Comparison of ENCODE assay signal across 15 cellular contexts in the genomic region with DNA sequence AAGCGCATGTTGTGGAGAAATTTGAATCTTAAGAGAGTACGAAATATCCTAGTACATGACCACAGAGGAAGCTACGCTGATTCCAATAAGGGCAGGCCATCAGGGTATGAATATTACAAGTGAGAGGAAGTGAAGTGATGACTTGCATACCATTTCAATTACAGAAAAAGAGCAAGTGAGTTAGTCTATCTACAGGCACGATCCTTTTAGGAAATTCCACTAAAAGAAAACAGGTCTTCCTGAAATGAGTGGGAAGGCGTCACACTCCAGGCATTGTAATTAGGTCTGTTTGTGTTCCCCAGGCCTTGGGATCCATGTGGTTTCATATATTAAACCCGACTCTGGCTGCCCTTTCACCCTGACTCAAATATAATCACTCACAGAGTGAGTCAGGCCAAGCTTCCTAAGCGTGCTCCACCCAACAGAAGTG.
DNase-seq lines count a peak whose midpoint lies in the region; ATAC-seq and TF ChIP-seq lines count a peak whose summit lies in the region.
"Had no signal": no experiment of that assay in that cellular context is flagged by ENCODE, and none has a peak within 500 bp of the region (broad histone marks: within the 10 kb centered on the region; RNA-seq: fewer than 3 reads in every experiment).

No MANE protein-coding gene starts in this region.

- intact Hi-C loops in IMR-90 (cut with micrococcal nuclease) (no loop called here), mammary epithelial cell (cut with micrococcal nuclease) (no loop called here)
- intact Hi-C loops in activated CD4-positive, alpha-beta T cell treated with anti-CD3 and anti-CD28 coated beads, Interleukin-2, amount 10 ng/mL, durations not matched to agents 24 days and 14 days (cut with micrococcal nuclease) = no loop called here

- dilution Hi-C loops in IMR-90 (cut with HindIII; ENCODE audit: low sequenced_read_pairs, unreplicated experiment) = no loop called here
- dilution Hi-C loops in mammary epithelial cell (cut with HindIII; ENCODE audit: low sequenced_read_pairs) = no loop called here

- in situ Hi-C loops in IMR-90 (cut with MboI; ENCODE audit: low sequenced_read_pairs) (no loop called here), mammary epithelial cell (cut with MboI; ENCODE audit: low sequenced_read_pairs in 2 of 2) (no loop called here)

- TF ChIP-seq CTCF in AG04450 (IDR thresholded peaks at IDR 0.05; ENCODE audit: low read depth, low read length) (no peak), IMR-90 (conservative IDR thresholded peaks at IDR 0.05; ENCODE audit: low read depth, low read length) (no peak), mammary epithelial cell (conservative IDR thresholded peaks at IDR 0.05 in 1 of 2, IDR thresholded peaks at IDR 0.05 in 1 of 2; ENCODE audit: extremely low read depth in 1 of 2, insufficient read depth in 1 of 2, low read depth in 1 of 2, low read length in 2 of 2) (no peak)

- H3K9me3 ChIP-seq in AG04450 (ENCODE audit: control insufficient read depth, insufficient read depth, low read length) (no peaks in the 10 kb centered on the region), IMR-90 (ENCODE audit: control insufficient read depth, insufficient read depth, low read length) (no peaks in the 10 kb centered on the region), mammary epithelial cell (replicated peaks; ENCODE audit: insufficient read depth, low read length) (no peaks in the 10 kb centered on the region), mesenchymal stem cell (ENCODE audit: control insufficient read depth, low read length) (no peaks in the 10 kb centered on the region)
- H3K9me3 ChIP-seq: sigmoid colon had no signal

- ATAC-seq in IMR-90 (ENCODE audit: low read depth) (peak; percentile 94), HG02973 (IDR thresholded peaks at IDR 0.05; ENCODE audit: unreplicated experiment) (no peak)
- no peak for ATAC-seq in stimulated activated naive CD8-positive, alpha-beta T cell treated with anti-CD3 and anti-CD28 coated beads, Interleukin-15, amount 100 ng/mL, for 72 hours
- ATAC-seq in activated T-helper 17 cell treated with anti-CD3 and anti-CD28 coated beads, Interleukin-2, amount 50 U/mL, for 72 hours (replicated peaks) = no peak
- ATAC-seq: CD8-positive, alpha-beta T cell; stimulated activated effector memory CD8-positive, alpha-beta T cell treated with anti-CD3 and anti-CD28 coated beads, Interleukin-12 subunit alpha, Interleukin-12 subunit beta, amount 100 ng/mL, for 72 hours had no signal

- H2AFZ ChIP-seq in IMR-90 (replicated peaks; ENCODE audit: low read length, poor library complexity) = peak overlapping the region; percentile 62
- H2AFZ ChIP-seq in mammary epithelial cell (ENCODE audit: low read depth, low read length) = peak overlapping the region; percentile 25
- no peak overlapping the region for H2AFZ ChIP-seq in mesenchymal stem cell (ENCODE audit: low read depth, low read length)

- no peaks in the 10 kb centered on the region for H3K9me3 Mint-ChIP-seq in stimulated activated naive CD8-positive, alpha-beta T cell treated with anti-CD3 and anti-CD28 coated beads, Interleukin-15, amount 100 ng/mL, for 72 hours
- H3K9me3 Mint-ChIP-seq in activated T-helper 17 cell treated with anti-CD3 and anti-CD28 coated beads, Interleukin-2, amount 50 U/mL, for 72 hours = no peaks in the 10 kb centered on the region
- H3K9me3 Mint-ChIP-seq in activated CD4-positive, alpha-beta T cell treated with anti-CD3 and anti-CD28 coated beads, Interleukin-2, amount 10 ng/mL, durations not matched to agents 24 days and 14 days = no peaks in the 10 kb centered on the region
- H3K9me3 Mint-ChIP-seq: CD8-positive, alpha-beta T cell; T-helper 2 cell treated with Interferon-gamma antibody and Interleukin-4, amounts not matched to agents 5 μg/mL and 100 μg/mL, for 36 hours had no signal

- no peak overlapping the region for H3K4me3 ChIP-seq in AG04450 (ENCODE audit: low read depth, low read length)
- H3K4me3 ChIP-seq in IMR-90 (ENCODE audit: insufficient read depth, low read depth, low read length) = no peak overlapping the region
- H3K4me3 ChIP-seq in mammary epithelial cell (replicated peaks in 1 of 3; ENCODE audit: insufficient read depth in 1 of 3, low read depth in 2 of 3, low read length in 3 of 3) = no peak overlapping the region
- H3K4me3 ChIP-seq in mesenchymal stem cell (ENCODE audit: insufficient read depth in 1 of 2, low read depth in 1 of 2, low read length in 2 of 2) = no peak overlapping the region
- H3K4me3 ChIP-seq: sigmoid colon had no signal

- H2BK5ac ChIP-seq in IMR-90 (ENCODE audit: low read depth, low read length, poor library complexity, severe bottlenecking) = peak overlapping the region; percentile 75
- H2BK5ac ChIP-seq in mesenchymal stem cell (ENCODE audit: low read depth, low read length, poor library complexity, severe bottlenecking) = no peak overlapping the region

- no peak overlapping the region for H2AK5ac ChIP-seq in IMR-90 (ENCODE audit: low read depth, low read length)
- no peak overlapping the region for H2AK5ac ChIP-seq in mesenchymal stem cell (ENCODE audit: low read length, severe bottlenecking)

- peak overlapping the region; percentile 25 for H3K27ac ChIP-seq in AG04450 (ENCODE audit: low read depth, low read length)
- peak overlapping the region; percentile 34; the same call in 1 of the 2 replicates for H3K27ac ChIP-seq in IMR-90 (ENCODE audit: insufficient read depth, low read length)
- no peak overlapping the region for H3K27ac ChIP-seq in mammary epithelial cell (ENCODE audit: insufficient read depth, low read depth, low read length)
- peak overlapping the region; percentile 77 for H3K27ac ChIP-seq in mesenchymal stem cell (ENCODE audit: low read length, poor library complexity, severe bottlenecking)
- H3K27ac ChIP-seq: sigmoid colon had no signal

- H2BK15ac ChIP-seq in IMR-90 (ENCODE audit: low read depth, low read length) (0 out of 3 replicates have a peak overlapping the region, but pooled peaks have one; percentile 9), mesenchymal stem cell (ENCODE audit: low read depth, poor library complexity, severe bottlenecking) (no peak overlapping the region)

- H3K79me1 ChIP-seq in IMR-90 (ENCODE audit: low read depth in 1 of 2, low read length in 2 of 2) (peaks cover 6 to 38% of the 10 kb centered on the region in 2 experiments; a peak in 3 of 4 replicates), mesenchymal stem cell (replicated peaks; ENCODE audit: low read length, poor library complexity, severe bottlenecking) (no peaks in the 10 kb centered on the region)

- TF ChIP-seq POLR2A in IMR-90 (IDR thresholded peaks at IDR 0.05; ENCODE audit: low read depth, low read length) = no peak

- H3K14ac ChIP-seq in IMR-90 (replicated peaks; ENCODE audit: low read depth, low read length) = peak overlapping the region; percentile 70
- no peak overlapping the region for H3K14ac ChIP-seq in mesenchymal stem cell (ENCODE audit: low read length in 2 of 2)

- H3K36me3 ChIP-seq in IMR-90 (ENCODE audit: control insufficient read depth, insufficient read depth, low read length) (peaks cover 15% of the 10 kb centered on the region), mammary epithelial cell (ENCODE audit: insufficient read depth, low read length) (no peaks in the 10 kb centered on the region), mesenchymal stem cell (ENCODE audit: control insufficient read depth in 1 of 2, insufficient read depth in 2 of 2, low read depth in 1 of 2, low read length in 2 of 2) (no peaks in the 10 kb centered on the region)
- H3K36me3 ChIP-seq: sigmoid colon had no signal

- BruUV-seq in IMR-90 (replicated peaks; lab: Mats Ljungman, UMichigan) (no TSS peak), mammary epithelial cell (replicated peaks; lab: Mats Ljungman, UMichigan) (no TSS peak)

- H2BK20ac ChIP-seq in IMR-90 (ENCODE audit: low read depth, low read length) = peak overlapping the region; percentile 56

- DNase-seq in AG04450 (ENCODE audit: low read depth, low spot score) (peak; percentile 29), IMR-90 (peak; percentile 84), mammary epithelial cell (peak; percentile 89), mesenchymal stem cell (peak; percentile 89)
- no peak for DNase-seq in stimulated activated naive CD8-positive, alpha-beta T cell treated with anti-CD3 and anti-CD28 coated beads, Interleukin-15, amount 100 ng/mL, for 72 hours
- DNase-seq in activated CD4-positive, alpha-beta T cell treated with anti-CD3 and anti-CD28 coated beads, Interleukin-2, amount 10 ng/mL, durations not matched to agents 24 days and 14 days = no peak
- DNase-seq: activated T-cell treated with anti-CD3 and anti-CD28 coated beads, Interleukin-2, amount 50 U/mL, for 1 hour; CD8-positive, alpha-beta T cell; kidney; NCI-H2171 treated with DMSO at 0.1 percent for 48 hours; sigmoid colon had no signal

- H3K9ac ChIP-seq in IMR-90 (ENCODE audit: low read depth, low read length) = no peak overlapping the region
- H3K9ac ChIP-seq in mammary epithelial cell (ENCODE audit: insufficient read depth, low read length) = no peak overlapping the region
- peak overlapping the region; percentile 49 for H3K9ac ChIP-seq in mesenchymal stem cell (ENCODE audit: low read length)

- H3K27ac Mint-ChIP-seq in stimulated activated naive CD8-positive, alpha-beta T cell treated with anti-CD3 and anti-CD28 coated beads, Interleukin-15, amount 100 ng/mL, for 72 hours = no peak overlapping the region
- no peak overlapping the region for H3K27ac Mint-ChIP-seq in activated T-helper 17 cell treated with anti-CD3 and anti-CD28 coated beads, Interleukin-2, amount 50 U/mL, for 72 hours
- no peak overlapping the region for H3K27ac Mint-ChIP-seq in activated CD4-positive, alpha-beta T cell treated with anti-CD3 and anti-CD28 coated beads, Interleukin-2, amount 10 ng/mL, durations not matched to agents 24 days and 14 days
- H3K27ac Mint-ChIP-seq: CD8-positive, alpha-beta T cell; stimulated activated effector memory CD8-positive, alpha-beta T cell treated with anti-CD3 and anti-CD28 coated beads, Interleukin-12 subunit alpha, Interleukin-12 subunit beta, amount 100 ng/mL, for 72 hours; T-helper 2 cell treated with Interferon-gamma antibody and Interleukin-4, amounts not matched to agents 5 μg/mL and 100 μg/mL, for 36 hours had no signal

- H4K91ac ChIP-seq in IMR-90 (ENCODE audit: insufficient read depth, low read depth, low read length) (no peak overlapping the region), mesenchymal stem cell (ENCODE audit: low read length) (no peak overlapping the region)

- WGBS in IMR-90 (ENCODE audit: extremely low coverage in 2 of 2, insufficient read length in 1 of 2), 2 experiments = no CpG with 5 or more reads among the region's 7 CpGs
- WGBS in mammary epithelial cell (ENCODE audit: low coverage, missing lambda C conversion rate) = 58% methylated on average over 7 of the region's 7 CpGs
- 7% methylated on average over 5 of the region's 7 CpGs for WGBS in mesenchymal stem cell

- no peak for TF ChIP-seq RAD21 in IMR-90 (IDR thresholded peaks at IDR 0.05; ENCODE audit: low read length)

- peak overlapping the region in 1 of 2 experiments; percentile 49; a peak in 2 of 4 replicates for H4K8ac ChIP-seq in IMR-90 (ENCODE audit: low read depth in 2 of 2, low read length in 2 of 2)
- H4K8ac ChIP-seq in mesenchymal stem cell (ENCODE audit: low read length) = no peak overlapping the region

- no peaks in the 10 kb centered on the region for H3K36me3 Mint-ChIP-seq in activated T-helper 17 cell treated with anti-CD3 and anti-CD28 coated beads, Interleukin-2, amount 50 U/mL, for 72 hours (ENCODE audit: low read depth)
- no peaks in the 10 kb centered on the region for H3K36me3 Mint-ChIP-seq in activated CD4-positive, alpha-beta T cell treated with anti-CD3 and anti-CD28 coated beads, Interleukin-2, amount 10 ng/mL, durations not matched to agents 24 days and 14 days (ENCODE audit: low read depth)
- H3K36me3 Mint-ChIP-seq: CD8-positive, alpha-beta T cell; stimulated activated effector memory CD8-positive, alpha-beta T cell treated with anti-CD3 and anti-CD28 coated beads, Interleukin-12 subunit alpha, Interleukin-12 subunit beta, amount 100 ng/mL, for 72 hours had no signal

- H3K4me1 ChIP-seq in IMR-90 (ENCODE audit: control insufficient read depth, insufficient read depth, low read length) (peaks cover 6% of the 10 kb centered on the region), mammary epithelial cell (ENCODE audit: insufficient read depth, low read length) (peaks cover 7% of the 10 kb centered on the region), mesenchymal stem cell (ENCODE audit: control insufficient read depth, insufficient read depth, low read depth, low read length) (no peaks in the 10 kb centered on the region)

- peaks cover 5% of the 10 kb centered on the region for H3K9me1 ChIP-seq in IMR-90 (ENCODE audit: insufficient read depth, low read length)

- peaks cover 6% of the 10 kb centered on the region for H3K4me1 Mint-ChIP-seq in stimulated activated naive CD8-positive, alpha-beta T cell treated with anti-CD3 and anti-CD28 coated beads, Interleukin-15, amount 100 ng/mL, for 72 hours
- H3K4me1 Mint-ChIP-seq in activated T-helper 17 cell treated with anti-CD3 and anti-CD28 coated beads, Interleukin-2, amount 50 U/mL, for 72 hours = no peaks in the 10 kb centered on the region
- H3K4me1 Mint-ChIP-seq in activated CD4-positive, alpha-beta T cell treated with anti-CD3 and anti-CD28 coated beads, Interleukin-2, amount 10 ng/mL, durations not matched to agents 24 days and 14 days = no peaks in the 10 kb centered on the region
- H3K4me1 Mint-ChIP-seq: stimulated activated effector memory CD8-positive, alpha-beta T cell treated with anti-CD3 and anti-CD28 coated beads, Interleukin-12 subunit alpha, Interleukin-12 subunit beta, amount 100 ng/mL, for 72 hours had no signal

- H3K4me3 Mint-ChIP-seq in stimulated activated naive CD8-positive, alpha-beta T cell treated with anti-CD3 and anti-CD28 coated beads, Interleukin-15, amount 100 ng/mL, for 72 hours = no peak overlapping the region
- no peak overlapping the region for H3K4me3 Mint-ChIP-seq in activated T-helper 17 cell treated with anti-CD3 and anti-CD28 coated beads, Interleukin-2, amount 50 U/mL, for 72 hours
- H3K4me3 Mint-ChIP-seq in activated CD4-positive, alpha-beta T cell treated with anti-CD3 and anti-CD28 coated beads, Interleukin-2, amount 10 ng/mL, durations not matched to agents 24 days and 14 days = no peak overlapping the region
- H3K4me3 Mint-ChIP-seq: CD8-positive, alpha-beta T cell; stimulated activated effector memory CD8-positive, alpha-beta T cell treated with anti-CD3 and anti-CD28 coated beads, Interleukin-12 subunit alpha, Interleukin-12 subunit beta, amount 100 ng/mL, for 72 hours; T-helper 2 cell treated with Interferon-gamma antibody and Interleukin-4, amounts not matched to agents 5 μg/mL and 100 μg/mL, for 36 hours had no signal

- H3K56ac ChIP-seq in IMR-90 (ENCODE audit: extremely low read depth, insufficient read depth, low read length) = no peak overlapping the region

- no peaks in the 10 kb centered on the region for H3K27me3 Mint-ChIP-seq in stimulated activated naive CD8-positive, alpha-beta T cell treated with anti-CD3 and anti-CD28 coated beads, Interleukin-15, amount 100 ng/mL, for 72 hours
- H3K27me3 Mint-ChIP-seq in activated T-helper 17 cell treated with anti-CD3 and anti-CD28 coated beads, Interleukin-2, amount 50 U/mL, for 72 hours = no peaks in the 10 kb centered on the region
- no peaks in the 10 kb centered on the region for H3K27me3 Mint-ChIP-seq in activated CD4-positive, alpha-beta T cell treated with anti-CD3 and anti-CD28 coated beads, Interleukin-2, amount 10 ng/mL, durations not matched to agents 24 days and 14 days

- H3K27me3 ChIP-seq in AG04450 (ENCODE audit: control insufficient read depth, insufficient read depth, low read length) = no peaks in the 10 kb centered on the region
- H3K27me3 ChIP-seq in IMR-90 (ENCODE audit: control insufficient read depth, insufficient read depth, low read length) = no peaks in the 10 kb centered on the region
- H3K27me3 ChIP-seq in mammary epithelial cell (ENCODE audit: insufficient read depth, low read length) = no peaks in the 10 kb centered on the region
- no peaks in the 10 kb centered on the region for H3K27me3 ChIP-seq in mesenchymal stem cell (ENCODE audit: control insufficient read depth in 1 of 2, insufficient read depth in 1 of 2, low read length in 2 of 2)
- H3K27me3 ChIP-seq: sigmoid colon had no signal

- H4K5ac ChIP-seq in IMR-90 (ENCODE audit: low read depth, low read length) = peak overlapping the region; percentile 65; the same call in 1 of the 2 replicates

- H4K20me1 ChIP-seq in IMR-90 (ENCODE audit: insufficient read depth, low read length) (no peaks in the 10 kb centered on the region), mammary epithelial cell (ENCODE audit: insufficient read depth, low read length) (no peaks in the 10 kb centered on the region)

- CTCF ChIA-PET in AG04450 (lab: Charles Lee) (interaction anchor here (0.6 kb wide), 1 partner anchor 403 kb away, joined by 3 read pairs; no protein-coding TSS in a partner anchor), IMR-90 (lab: Yijun Ruan, JAX) (no interaction called here), mammary epithelial cell (lab: Charles Lee; ENCODE audit: low non-redundant PET) (no interaction called here)

- peak overlapping the region; percentile 46; the same call in 1 of the 2 replicates for H3K4ac ChIP-seq in IMR-90 (ENCODE audit: low read depth, low read length)
- H3K4ac ChIP-seq in mesenchymal stem cell (ENCODE audit: low read depth in 1 of 2, low read length in 2 of 2) = no peak overlapping the region

- H3K4me2 ChIP-seq in IMR-90 (ENCODE audit: low read depth, low read length) (peak overlapping the region; percentile 54; the same call in 1 of the 2 replicates), mammary epithelial cell (ENCODE audit: insufficient read depth, low read depth, low read length) (no peak overlapping the region), mesenchymal stem cell (ENCODE audit: low read length, poor library complexity, severe bottlenecking) (no peak overlapping the region)

- POLR2A ChIA-PET in AG04450 (lab: Yijun Ruan, JAX) = no interaction called here
- POLR2A ChIA-PET in IMR-90 (lab: Charles Lee; ENCODE audit: unreplicated experiment) = no interaction called here

- no peak overlapping the region for H2BK12ac ChIP-seq in mesenchymal stem cell (ENCODE audit: low read length in 2 of 2)

- peak overlapping the region; percentile 3 for H2AK9ac ChIP-seq in IMR-90 (replicated peaks; ENCODE audit: low read depth, low read length, poor library complexity)

- H3K18ac ChIP-seq in IMR-90 (ENCODE audit: low read depth, low read length) = peak overlapping the region; percentile 45; the same call in 1 of the 2 replicates
- H3K18ac ChIP-seq in mesenchymal stem cell (ENCODE audit: low read depth in 1 of 2, low read length in 2 of 2) = no peak overlapping the region

- H3K23ac ChIP-seq in IMR-90 (ENCODE audit: low read depth, low read length) = no peak overlapping the region; the same call in 1 of the 2 replicates
- H3K23ac ChIP-seq in mesenchymal stem cell (ENCODE audit: low read length in 2 of 2) = no peak overlapping the region

- peak overlapping the region; percentile 69; the same call in 1 of the 2 replicates for H2BK120ac ChIP-seq in IMR-90 (ENCODE audit: low read depth, low read length)
- no peak overlapping the region for H2BK120ac ChIP-seq in mesenchymal stem cell (ENCODE audit: low read depth, low read length)

- no peaks in the 10 kb centered on the region for H3K79me2 ChIP-seq in mammary epithelial cell (ENCODE audit: insufficient read depth, low read length)

Comparison
In these comparisons a context has a peak if more than half of its experiments do, and no peak if none do; other contexts are left out.
1. DNase-seq: peak in AG04450 (single experiment), IMR-90 (single experiment), mammary epithelial cell (single experiment) and mesenchymal stem cell (single experiment); none in stimulated activated naive CD8-positive, alpha-beta T cell treated with anti-CD3 and anti-CD28 coated beads, Interleukin-15, amount 100 ng/mL, for 72 hours (0 of 2) and activated CD4-positive, alpha-beta T cell treated with anti-CD3 and anti-CD28 coated beads, Interleukin-2, amount 10 ng/mL, durations not matched to agents 24 days and 14 days (single experiment).